In genomic region chr17:76370261-76370993, GRCh38 we compare ENCODE assay signal across 9 cellular contexts. TPM values are rescaled to one million over a fixed set of nuclear protein-coding genes. Genes with fewer than 3 reads are reported as not detected.
DNase-seq lines count a peak whose midpoint lies in the region; ATAC-seq and TF ChIP-seq lines count a peak whose summit lies in the region.
"Had no signal": no experiment of that assay in that cellular context is flagged by ENCODE, and none has a peak within 500 bp of the region (broad histone marks: within the 10 kb centered on the region; RNA-seq: fewer than 3 reads in every experiment).

No MANE protein-coding gene starts in this region.

- H3K27ac ChIP-seq in vagina (peak overlapping the region; percentile 17), neuronal stem cell (replicated peaks; ENCODE audit: low read length) (no peak overlapping the region)

- no peak for TF ChIP-seq POLR2A in vagina (IDR thresholded peaks at IDR 0.05)

- H3K4me3 ChIP-seq in vagina (no peak overlapping the region), neuronal stem cell (ENCODE audit: low read length in 2 of 2) (no peak overlapping the region)

- peak; percentile 35 for DNase-seq in activated CD4-positive, alpha-beta T cell treated with anti-CD3 and anti-CD28 coated beads for 36 hours
- DNase-seq in activated CD4-positive, alpha-beta T cell treated with anti-CD3 and anti-CD28 coated beads for 1 hour, result no peak
- DNase-seq in astrocyte of the hippocampus (ENCODE audit: low read depth, low spot score) (peak; percentile 89), kidney glomerular epithelial cell (lab: John Stamatoyannopoulos, UW) (peak; percentile 82), vagina (ENCODE audit: extremely low spot score in 2 of 2) (no peak), LoVo (ENCODE audit: low spot score) (no peak), neuronal stem cell (ENCODE audit: low spot score) (no peak)
- no peak for DNase-seq in activated T-cell treated with anti-CD3 and anti-CD28 coated beads, Interleukin-2, amount 50 U/mL, for 24 hours
- DNase-seq: CD4-positive, alpha-beta memory T cell had no signal

- intact Hi-C loops in activated CD4-positive, alpha-beta T cell treated with anti-CD3 and anti-CD28 coated beads for 36 hours (cut with DNase I, micrococcal nuclease), result no loop called here
- intact Hi-C loops in vagina (cut with DNase I), result no loop called here

- H3K4me1 Mint-ChIP-seq in activated CD4-positive, alpha-beta T cell treated with anti-CD3 and anti-CD28 coated beads for 36 hours, result peaks cover 4% of the 10 kb centered on the region
- peaks cover 7% of the 10 kb centered on the region for H3K4me1 Mint-ChIP-seq in activated T-cell treated with anti-CD3 and anti-CD28 coated beads, Interleukin-2, amount 50 U/mL, for 24 hours (ENCODE audit: low read depth)
- H3K4me1 Mint-ChIP-seq: CD4-positive, alpha-beta memory T cell had no signal

- no peak overlapping the region for H3K23ac ChIP-seq in neuronal stem cell (ENCODE audit: low read depth, low read length, poor library complexity)

- H3K9me3 ChIP-seq in vagina (no peaks in the 10 kb centered on the region), neuronal stem cell (replicated peaks in 1 of 2; ENCODE audit: control insufficient read depth in 2 of 2, insufficient read depth in 1 of 2, low read depth in 1 of 2, low read length in 2 of 2) (no peaks in the 10 kb centered on the region)

- H3K4me1 ChIP-seq in vagina (peaks cover 4% of the 10 kb centered on the region), neuronal stem cell (ENCODE audit: control insufficient read depth in 2 of 2, insufficient read depth in 1 of 2, low read depth in 1 of 2, low read length in 2 of 2) (peaks cover 5 to 10% of the 10 kb centered on the region in 2 donors)

- H2BK12ac ChIP-seq in neuronal stem cell (ENCODE audit: low read length), result no peak overlapping the region

- H3K9ac ChIP-seq in neuronal stem cell (ENCODE audit: low read depth, low read length, poor library complexity), result no peak overlapping the region

- POLR2A ChIA-PET in activated CD4-positive, alpha-beta T cell treated with anti-CD3 and anti-CD28 coated beads for 36 hours (lab: Charles Lee), result interaction anchor here (0.8 kb wide), 1 partner anchor 17 kb away, joined by 5 read pairs; no protein-coding TSS in a partner anchor

- no peak overlapping the region for H2AK5ac ChIP-seq in neuronal stem cell (ENCODE audit: low read depth, low read length)

- H3K18ac ChIP-seq in neuronal stem cell (ENCODE audit: low read length), result no peak overlapping the region

- H4K8ac ChIP-seq in neuronal stem cell (ENCODE audit: low read depth, low read length), result no peak overlapping the region

- no peak overlapping the region for H3K27ac Mint-ChIP-seq in activated CD4-positive, alpha-beta T cell treated with anti-CD3 and anti-CD28 coated beads for 36 hours
- H3K27ac Mint-ChIP-seq in activated T-cell treated with anti-CD3 and anti-CD28 coated beads, Interleukin-2, amount 50 U/mL, for 24 hours, result no peak overlapping the region

- H3K4me2 ChIP-seq in neuronal stem cell (ENCODE audit: insufficient read depth, low read length, poor library complexity, severe bottlenecking), result no peak overlapping the region

- peak; percentile 10 to 34 (median 16) for TF ChIP-seq CTCF in vagina (IDR thresholded peaks at IDR 0.05)

- no peak overlapping the region for H2BK15ac ChIP-seq in neuronal stem cell (ENCODE audit: low read length)

- no peak overlapping the region for H3K4ac ChIP-seq in neuronal stem cell (ENCODE audit: low read length)

- no peak overlapping the region for H2AFZ ChIP-seq in neuronal stem cell (ENCODE audit: low read length)

- no peak overlapping the region for H3K14ac ChIP-seq in neuronal stem cell (ENCODE audit: low read length)

- H3K9me3 Mint-ChIP-seq in activated CD4-positive, alpha-beta T cell treated with anti-CD3 and anti-CD28 coated beads for 36 hours (ENCODE audit: low read depth), result no peaks in the 10 kb centered on the region
- H3K9me3 Mint-ChIP-seq in activated T-cell treated with anti-CD3 and anti-CD28 coated beads, Interleukin-2, amount 50 U/mL, for 24 hours, result no peaks in the 10 kb centered on the region
- H3K9me3 Mint-ChIP-seq: CD4-positive, alpha-beta memory T cell had no signal

- no peaks in the 10 kb centered on the region for H3K27me3 Mint-ChIP-seq in activated CD4-positive, alpha-beta T cell treated with anti-CD3 and anti-CD28 coated beads for 36 hours
- no peaks in the 10 kb centered on the region for H3K27me3 Mint-ChIP-seq in activated T-cell treated with anti-CD3 and anti-CD28 coated beads, Interleukin-2, amount 50 U/mL, for 24 hours

- H3K36me3 Mint-ChIP-seq in activated CD4-positive, alpha-beta T cell treated with anti-CD3 and anti-CD28 coated beads for 36 hours (ENCODE audit: low read depth), result no peaks in the 10 kb centered on the region
- H3K36me3 Mint-ChIP-seq in activated T-cell treated with anti-CD3 and anti-CD28 coated beads, Interleukin-2, amount 50 U/mL, for 24 hours (ENCODE audit: low read depth), result no peaks in the 10 kb centered on the region
- H3K36me3 Mint-ChIP-seq: CD4-positive, alpha-beta memory T cell had no signal

- no peaks in the 10 kb centered on the region for H3K36me3 ChIP-seq in vagina
- no peaks in the 10 kb centered on the region for H3K36me3 ChIP-seq in neuronal stem cell (replicated peaks in 1 of 2; ENCODE audit: control insufficient read depth in 2 of 2, insufficient read depth in 2 of 2, low read length in 2 of 2)

- H3K27me3 ChIP-seq in vagina, result no peaks in the 10 kb centered on the region
- no peaks in the 10 kb centered on the region for H3K27me3 ChIP-seq in neuronal stem cell (ENCODE audit: control insufficient read depth in 3 of 3, insufficient read depth in 3 of 3, low read depth in 1 of 3, low read length in 3 of 3)

- H3K4me3 Mint-ChIP-seq in activated CD4-positive, alpha-beta T cell treated with anti-CD3 and anti-CD28 coated beads for 36 hours, result no peak overlapping the region
- H3K4me3 Mint-ChIP-seq in activated T-cell treated with anti-CD3 and anti-CD28 coated beads, Interleukin-2, amount 50 U/mL, for 24 hours, result no peak overlapping the region
- H3K4me3 Mint-ChIP-seq: CD4-positive, alpha-beta memory T cell had no signal

- no peak for ATAC-seq in activated CD4-positive, alpha-beta T cell treated with anti-CD3 and anti-CD28 coated beads for 36 hours

- H4K91ac ChIP-seq in neuronal stem cell (ENCODE audit: low read depth, low read length, poor library complexity), result no peak overlapping the region

- no peak overlapping the region for H2BK5ac ChIP-seq in neuronal stem cell (ENCODE audit: low read length)

- no peaks in the 10 kb centered on the region for H3K79me1 ChIP-seq in neuronal stem cell (ENCODE audit: low read depth, low read length)

- no CpG with 5 or more reads among the region's 11 CpGs for WGBS in neuronal stem cell (ENCODE audit: extremely low coverage in 2 of 2, insufficient read length in 2 of 2, insufficient replicate concordance in 1 of 2), 2 donors

- CTCF ChIA-PET in activated CD4-positive, alpha-beta T cell treated with anti-CD3 and anti-CD28 coated beads for 36 hours (lab: Charles Lee), result interaction anchor here (0.5 to 2.7 kb wide), 7 partner anchors 8 to 356 kb away, joined by 3 to 12 read pairs (median 3); partner anchors contain the start of gene QRICH2

- H2BK120ac ChIP-seq in neuronal stem cell (ENCODE audit: low read depth, low read length), result no peak overlapping the region

RNA-seq across cellular contexts. Expression of gene SPHK1, which starts 14.0 kb away (rescaled TPM):
- 10 to 100 TPM in 1 of 2 experiments, 1 to 10 TPM in 1; 7.4 to 11.7 TPM for total RNA-seq in activated CD4-positive, alpha-beta T cell treated with anti-CD3 and anti-CD28 coated beads for 36 hours
- total RNA-seq in vagina, result 11.0 TPM
- polyA plus RNA-seq in neuronal stem cell (2013, experiment 1 of 2), result 13.3 TPM
- 13.0 TPM for polyA plus RNA-seq in neuronal stem cell (2013, experiment 2 of 2)

RNA-seq across cellular contexts. Expression of gene PRPSAP1, which starts 16.7 kb away (rescaled TPM):
- total RNA-seq in activated CD4-positive, alpha-beta T cell treated with anti-CD3 and anti-CD28 coated beads for 36 hours, result 10 to 100 TPM; 26.7 to 34.9 TPM
- total RNA-seq in vagina, result 92.6 TPM
- 51.3 TPM for polyA plus RNA-seq in neuronal stem cell (2013, experiment 1 of 2)
- polyA plus RNA-seq in neuronal stem cell (2013, experiment 2 of 2), result 47.7 TPM

Comparison
In these comparisons a context has a peak if more than half of its experiments do, and no peak if none do; other contexts are left out.
1. DNase-seq: peak in activated CD4-positive, alpha-beta T cell treated with anti-CD3 and anti-CD28 coated beads for 36 hours (single experiment), astrocyte of the hippocampus (single experiment) and kidney glomerular epithelial cell (single experiment); none in activated CD4-positive, alpha-beta T cell treated with anti-CD3 and anti-CD28 coated beads for 1 hour (single experiment), vagina (0 of 2), LoVo (single experiment), neuronal stem cell (single experiment) and activated T-cell treated with anti-CD3 and anti-CD28 coated beads, Interleukin-2, amount 50 U/mL, for 24 hours (single experiment).